ENCODE assay signal across 9 cellular contexts in the genomic region with DNA sequence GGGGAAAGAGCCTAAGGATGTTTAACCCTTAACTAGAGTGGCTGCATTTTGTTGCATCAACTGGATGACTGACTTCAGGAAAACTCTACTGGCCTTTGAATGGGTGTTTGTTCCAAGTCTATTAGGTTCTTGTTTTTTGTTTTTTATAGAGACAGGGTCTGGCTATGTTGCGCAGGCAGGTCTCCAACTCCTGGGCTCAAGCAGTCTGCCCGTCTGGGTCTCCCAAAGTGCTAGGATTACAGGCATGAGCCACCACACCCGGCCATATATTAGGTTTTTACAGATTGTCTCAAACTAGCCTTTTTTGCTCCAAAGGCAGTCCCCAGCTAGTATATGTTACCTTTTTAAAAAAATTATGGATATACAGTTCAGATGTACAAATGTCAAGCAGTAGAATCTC. TPM values are rescaled to one million over a fixed set of nuclear protein-coding genes. Genes with fewer than 3 reads are reported as not detected.
A peak's percentile ranks its signal among the peaks of the same experiment; 100 is the strongest.
DNase-seq lines count a peak whose midpoint lies in the region; ATAC-seq, FAIRE-seq and TF ChIP-seq lines count a peak whose summit lies in the region.
"Had no signal": no experiment of that assay in that cellular context is flagged by ENCODE, and none has a peak within 500 bp of the region (broad histone marks: within the 10 kb centered on the region; RNA-seq: fewer than 3 reads in every experiment).

No MANE protein-coding gene starts in this region.

- peak overlapping the region; percentile 81 for H3K4me3 Mint-ChIP-seq in central memory CD8-positive, alpha-beta T cell

- peak overlapping the region; percentile 99 for H3K9ac ChIP-seq in HUES64 (ENCODE audit: low read depth, low read length)

- peaks cover 28% of the 10 kb centered on the region for H3K4me1 ChIP-seq in A549
- peaks cover 22% of the 10 kb centered on the region for H3K4me1 ChIP-seq in HUES64 (ENCODE audit: insufficient read depth, low read length)
- peaks cover 9 to 39% of the 10 kb centered on the region in 2 donors for H3K4me1 ChIP-seq in muscle layer of duodenum (ENCODE audit: control insufficient read depth in 1 of 2, insufficient read depth in 2 of 2, low read length in 2 of 2)

- H3K27ac ChIP-seq in A549 (peak overlapping the region; percentile 99 to 100), HUES64 (ENCODE audit: low read depth, low read length) (no peak overlapping the region; the same call in 1 of the 2 replicates), muscle layer of duodenum (ENCODE audit: low read length) (peak overlapping the region; percentile 58)

- H3K4me1 Mint-ChIP-seq in central memory CD8-positive, alpha-beta T cell, result peaks cover 24% of the 10 kb centered on the region

- ATAC-seq in A549 (no peak), GM18907 (IDR thresholded peaks at IDR 0.05; ENCODE audit: unreplicated experiment) (no peak)
- no peak for ATAC-seq in central memory CD8-positive, alpha-beta T cell (replicated peaks; ENCODE audit: extremely low read depth, poor library complexity, severe bottlenecking)

- H3K9me3 ChIP-seq in A549 (no peaks in the 10 kb centered on the region), HUES64 (ENCODE audit: insufficient read depth, low read depth, low read length) (no peaks in the 10 kb centered on the region), muscle layer of duodenum (ENCODE audit: control insufficient read depth in 1 of 2, low read length in 2 of 2) (no peaks in the 10 kb centered on the region)

- H3K27ac Mint-ChIP-seq in central memory CD8-positive, alpha-beta T cell (ENCODE audit: low read depth), result peak overlapping the region; percentile 76

- H3K27me3 Mint-ChIP-seq in central memory CD8-positive, alpha-beta T cell, result no peaks in the 10 kb centered on the region

- peaks cover 21% of the 10 kb centered on the region for H3K36me3 ChIP-seq in HUES64 (ENCODE audit: insufficient read depth, low read length)
- peaks cover 4 to 19% of the 10 kb centered on the region in 2 donors for H3K36me3 ChIP-seq in muscle layer of duodenum (ENCODE audit: control insufficient read depth in 1 of 2, insufficient read depth in 2 of 2, low read length in 2 of 2)

- CTCF ChIA-PET in A549 (lab: Yijun Ruan, JAX), result interaction anchor here (1.9 to 3.2 kb wide), 2 partner anchors 14 to 19 kb away, joined by 4 to 14 read pairs; partner anchors contain the start of gene CHCHD10

- H3K27me3 ChIP-seq in HUES64 (ENCODE audit: insufficient read depth, low read length) (no peaks in the 10 kb centered on the region), muscle layer of duodenum (ENCODE audit: low read depth, low read length) (no peaks in the 10 kb centered on the region)

- no peak for TF ChIP-seq EP300 in A549 (IDR thresholded peaks at IDR 0.05)

- peaks cover 10% of the 10 kb centered on the region for H3K36me3 Mint-ChIP-seq in central memory CD8-positive, alpha-beta T cell (ENCODE audit: insufficient read depth)

- TF ChIP-seq RAD21 in A549 (conservative IDR thresholded peaks at IDR 0.05 in 1 of 2, IDR thresholded peaks at IDR 0.05 in 1 of 2), result no peak

- 83% methylated on average over 3 of the region's 3 CpGs for WGBS in A549 (ENCODE audit: missing lambda C conversion rate)
- 72% methylated on average over 3 of the region's 3 CpGs for WGBS in HUES64

- peak overlapping the region; percentile 89 for H3K4me3 ChIP-seq in A549
- peak overlapping the region; percentile 96 for H3K4me3 ChIP-seq in HUES64 (ENCODE audit: low read length)
- H3K4me3 ChIP-seq in muscle layer of duodenum (ENCODE audit: low read depth in 1 of 2, low read length in 2 of 2), result peak overlapping the region; percentile 87

- H3K9me3 Mint-ChIP-seq in central memory CD8-positive, alpha-beta T cell, result no peaks in the 10 kb centered on the region

- TF ChIP-seq CTCF in A549 (IDR thresholded peaks at IDR 0.05), result no peak

- no peak for FAIRE-seq in A549 (lab: Jason Lieb, UNC)

- TF ChIP-seq POLR2A in A549 (IDR thresholded peaks at IDR 0.05; ENCODE audit: low read length), result no peak

- H3K4me2 ChIP-seq in A549, result peak overlapping the region; percentile 89

- DNase-seq in A549 (ENCODE audit: low read depth in 1 of 2, low spot score in 1 of 2) (no peak), mucosa of gallbladder (ENCODE audit: low spot score) (no peak), epidermal melanocyte (ENCODE audit: insufficient read length, low spot score) (no peak), NCI-H524 treated with DMSO at 0.1 percent for 48 hours (lab: John Stamatoyannopoulos, UW) (no peak)
- DNase-seq in central memory CD8-positive, alpha-beta T cell (ENCODE audit: low spot score in 2 of 2), result no peak

- POLR2A ChIA-PET in A549 (lab: Yijun Ruan, JAX), result no interaction called here

TF ChIP-seq in A549, 52 proteins besides CTCF, POLR2A, EP300 and RAD21:
- TF ChIP-seq BHLHE40 (IDR thresholded peaks at IDR 0.05; ENCODE audit: low read depth, low read length) (no peak), HES2 (IDR thresholded peaks at IDR 0.05) (no peak), SMC3 (IDR thresholded peaks at IDR 0.05) (no peak), MAZ (IDR thresholded peaks at IDR 0.05; ENCODE audit: borderline replicate concordance, low read depth, low read length) (no peak), HOXB13 (CRISPR knock-in tag; IDR thresholded peaks at IDR 0.05; ENCODE audit: low read depth) (no peak), HDAC2 (IDR thresholded peaks at IDR 0.05) (no peak), FOSB (CRISPR knock-in tag; IDR thresholded peaks at IDR 0.05) (no peak)
- TF ChIP-seq, protein P1, sequence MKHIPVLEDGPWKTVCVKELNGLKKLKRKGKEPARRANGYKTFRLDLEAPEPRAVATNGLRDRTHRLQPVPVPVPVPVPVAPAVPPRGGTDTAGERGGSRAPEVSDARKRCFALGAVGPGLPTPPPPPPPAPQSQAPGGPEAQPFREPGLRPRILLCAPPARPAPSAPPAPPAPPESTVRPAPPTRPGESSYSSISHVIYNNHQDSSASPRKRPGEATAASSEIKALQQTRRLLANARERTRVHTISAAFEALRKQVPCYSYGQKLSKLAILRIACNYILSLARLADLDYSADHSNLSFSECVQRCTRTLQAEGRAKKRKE (CRISPR knock-in tag; IDR thresholded peaks at IDR 0.05; ENCODE audit: low read depth), result no peak

RNA-seq across cellular contexts. Expression of gene SMARCB1, which starts 1.1 kb away (rescaled TPM):
- 98.1 and 133 TPM in 2 replicates for polyA plus RNA-seq in A549 (2011; rRNA removed)
- 116 and 130 TPM in 2 replicates for polyA plus RNA-seq in A549 (2012; cell fraction: cytosol; rRNA removed)
- polyA plus RNA-seq in A549 (2012; cell fraction: nucleus; rRNA removed), result 79.3 and 88.2 TPM in 2 replicates
- 59.2 to 66.9 TPM (median 65.6 TPM) in 3 replicates for polyA plus RNA-seq in A549 (2017; fragmentation: RNase III; extraction: RNeasy Plus Mini Kit Qiagen cat#74134 plus additional on column Dnase treatment)
- polyA minus RNA-seq in A549 (2011; rRNA and poly(A)+ RNA removed), result 45.4 and 48.5 TPM in 2 replicates
- 131 TPM for polyA plus RNA-seq in HUES64 (2013, experiment 1 of 2)
- polyA plus RNA-seq in HUES64 (2013, experiment 2 of 2), result 136 TPM
- 70.7 TPM for total RNA-seq in mucosa of gallbladder

RNA-seq across cellular contexts. Expression of gene MMP11, which starts 15.3 kb away (rescaled TPM):
- polyA plus RNA-seq in A549 (2011; rRNA removed) (0.36 and 0.61 TPM in 2 replicates), A549 (2017; fragmentation: RNase III; extraction: RNeasy Plus Mini Kit Qiagen cat#74134 plus additional on column Dnase treatment) (0.16 to 0.26 TPM (median 0.23 TPM) in 3 replicates)
- polyA plus RNA-seq in A549 (2012; cell fraction: cytosol; rRNA removed), result 0.28 and 0.36 TPM in 2 replicates
- 0.47 and 0.58 TPM in 2 replicates for polyA plus RNA-seq in A549 (2012; cell fraction: nucleus; rRNA removed)
- polyA minus RNA-seq in A549 (2011; rRNA and poly(A)+ RNA removed), result 0.66 and 0.78 TPM in 2 replicates
- 5.7 TPM for polyA plus RNA-seq in HUES64 (2013, experiment 1 of 2)
- polyA plus RNA-seq in HUES64 (2013, experiment 2 of 2), result 7.3 TPM
- 4.4 TPM for total RNA-seq in mucosa of gallbladder
- total RNA-seq: HT1080 had no signal

RNA-seq across cellular contexts. Expression of gene CHCHD10, which starts 20.1 kb away (rescaled TPM):
- polyA plus RNA-seq in A549 (2011; rRNA removed) (33.0 and 59.4 TPM in 2 replicates), A549 (2017; fragmentation: RNase III; extraction: RNeasy Plus Mini Kit Qiagen cat#74134 plus additional on column Dnase treatment) (79.5 to 99.0 TPM (median 85.4 TPM) in 3 replicates)
- polyA plus RNA-seq in A549 (2012; cell fraction: cytosol; rRNA removed), result 143 and 149 TPM in 2 replicates
- polyA plus RNA-seq in A549 (2012; cell fraction: nucleus; rRNA removed), result 81.7 and 94.5 TPM in 2 replicates
- polyA minus RNA-seq in A549 (2011; rRNA and poly(A)+ RNA removed), result 88.9 and 141 TPM in 2 replicates
- 117 TPM for polyA plus RNA-seq in HUES64 (2013, experiment 1 of 2)
- 145 TPM for polyA plus RNA-seq in HUES64 (2013, experiment 2 of 2)
- total RNA-seq in mucosa of gallbladder, result 148 TPM
- total RNA-seq: HT1080 had no signal

RNA-seq across cellular contexts. Expression of gene C22orf15, which starts 25.1 kb away (rescaled TPM):
- polyA plus RNA-seq in A549 (2011; rRNA removed) (not detected in 2 replicates), A549 (2017; fragmentation: RNase III; extraction: RNeasy Plus Mini Kit Qiagen cat#74134 plus additional on column Dnase treatment) (not detected in 3 replicates)
- not detected in 2 replicates for polyA plus RNA-seq in A549 (2012; cell fraction: cytosol; rRNA removed)
- not detected in 2 replicates for polyA plus RNA-seq in A549 (2012; cell fraction: nucleus; rRNA removed)
- not detected in 2 replicates for polyA minus RNA-seq in A549 (2011; rRNA and poly(A)+ RNA removed)
- polyA plus RNA-seq in HUES64 (2013, experiment 1 of 2), result 0.45 TPM
- polyA plus RNA-seq in HUES64 (2013, experiment 2 of 2), result 0.44 TPM
- 1.8 TPM for total RNA-seq in mucosa of gallbladder

RNA-seq across cellular contexts. Expression of gene VPREB3, which starts 33.7 kb away (rescaled TPM):
- 0.41 and 0.90 TPM in 2 replicates for polyA plus RNA-seq in A549 (2011; rRNA removed)
- 0.81 and 0.93 TPM in 2 replicates for polyA plus RNA-seq in A549 (2012; cell fraction: cytosol; rRNA removed)
- 0.59 and 1.0 TPM in 2 replicates for polyA plus RNA-seq in A549 (2012; cell fraction: nucleus; rRNA removed)
- polyA plus RNA-seq in A549 (2017; fragmentation: RNase III; extraction: RNeasy Plus Mini Kit Qiagen cat#74134 plus additional on column Dnase treatment), result 0.37 to 0.61 TPM (median 0.52 TPM) in 3 replicates
- 0.88 TPM in 1 of 2 replicates, not detected in the other for polyA minus RNA-seq in A549 (2011; rRNA and poly(A)+ RNA removed)
- polyA plus RNA-seq in HUES64 (2013, experiment 1 of 2), result not detected
- polyA plus RNA-seq in HUES64 (2013, experiment 2 of 2), result not detected
- total RNA-seq in mucosa of gallbladder, result not detected
- total RNA-seq: HT1080 had no signal
